8 cellular contexts compared by ENCODE assay signal in genomic region chr3:172094621-172095557, GRCh38. TPM values are rescaled to one million over a fixed set of nuclear protein-coding genes. Genes with fewer than 3 reads are reported as not detected.
DNase-seq lines count a peak whose midpoint lies in the region; ATAC-seq and TF ChIP-seq lines count a peak whose summit lies in the region.

No MANE protein-coding gene starts in this region.

- peak overlapping the region; percentile 25 for H3K27ac ChIP-seq in HL-60 (replicated peaks)

- TF ChIP-seq CTCF in GM13977 (IDR thresholded peaks at IDR 0.05; ENCODE audit: extremely low read depth, insufficient read depth, missing control alignments) (peak; percentile 24), HL-60 (IDR thresholded peaks at IDR 0.05; ENCODE audit: insufficient read depth, low read length) (no peak), endothelial cell (IDR thresholded peaks at IDR 0.05; ENCODE audit: unreplicated experiment) (no peak), omental fat pad (IDR thresholded peaks at IDR 0.05) (no peak)

- H3K4me3 ChIP-seq in HL-60 (replicated peaks; ENCODE audit: insufficient read depth, low read length): no peak overlapping the region

- DNase-seq in GM13977 (ENCODE audit: low spot score) (peak; percentile 29), HL-60 (ENCODE audit: low read depth in 1 of 2, low spot score in 1 of 2) (no peak), endothelial cell (ENCODE audit: low spot score) (no peak), KG1 (lab: John Stamatoyannopoulos, UW) (no peak), GOT3 (lab: John Stamatoyannopoulos, UW) (no peak), omental fat pad (ENCODE audit: low spot score) (no peak), HT-29 (ENCODE audit: low spot score) (no peak)

- H3K27me3 Mint-ChIP-seq in endothelial cell (ENCODE audit: unreplicated experiment): peaks cover 3% of the 10 kb centered on the region

- H3K27ac Mint-ChIP-seq in endothelial cell (ENCODE audit: unreplicated experiment): peak overlapping the region; percentile 77

- peaks cover 4% of the 10 kb centered on the region for H3K36me3 Mint-ChIP-seq in endothelial cell (ENCODE audit: low read depth, unreplicated experiment)

- H3K4me3 Mint-ChIP-seq in endothelial cell (ENCODE audit: unreplicated experiment): no peak overlapping the region

- ATAC-seq in GM21526 (IDR thresholded peaks at IDR 0.05; ENCODE audit: low FRiP score, unreplicated experiment) (peak; percentile 89), omental fat pad (ENCODE audit: low FRiP score) (no peak)

- H3K9me3 Mint-ChIP-seq in endothelial cell (ENCODE audit: unreplicated experiment): no peaks in the 10 kb centered on the region

- peaks cover 65% of the 10 kb centered on the region for H3K4me1 Mint-ChIP-seq in endothelial cell (ENCODE audit: unreplicated experiment)

- H3K27me3 ChIP-seq in HL-60 (ENCODE audit: insufficient read depth, poor library complexity, severe bottlenecking): no peaks in the 10 kb centered on the region

- in situ Hi-C loops in GM13977 (cut with MboI; ENCODE audit: low pct_unique_long_range_greater_than_20kb, low sequenced_read_pairs, unreplicated experiment): no loop called here

RNA-seq across cellular contexts. Expression of gene FNDC3B, which starts 55.5 kb away (rescaled TPM):
- total RNA-seq in endothelial cell (ENCODE audit: unreplicated experiment) (204 TPM), omental fat pad (100 to 1,000 TPM; 114 to 217 (median 164) TPM)
- total RNA-seq in HT-29 (2014; rRNA removed; shearing (Covaris generic)): 46.7 and 47.9 TPM in 2 replicates
